ENCODE assay signal across 9 cellular contexts in the genomic region with DNA sequence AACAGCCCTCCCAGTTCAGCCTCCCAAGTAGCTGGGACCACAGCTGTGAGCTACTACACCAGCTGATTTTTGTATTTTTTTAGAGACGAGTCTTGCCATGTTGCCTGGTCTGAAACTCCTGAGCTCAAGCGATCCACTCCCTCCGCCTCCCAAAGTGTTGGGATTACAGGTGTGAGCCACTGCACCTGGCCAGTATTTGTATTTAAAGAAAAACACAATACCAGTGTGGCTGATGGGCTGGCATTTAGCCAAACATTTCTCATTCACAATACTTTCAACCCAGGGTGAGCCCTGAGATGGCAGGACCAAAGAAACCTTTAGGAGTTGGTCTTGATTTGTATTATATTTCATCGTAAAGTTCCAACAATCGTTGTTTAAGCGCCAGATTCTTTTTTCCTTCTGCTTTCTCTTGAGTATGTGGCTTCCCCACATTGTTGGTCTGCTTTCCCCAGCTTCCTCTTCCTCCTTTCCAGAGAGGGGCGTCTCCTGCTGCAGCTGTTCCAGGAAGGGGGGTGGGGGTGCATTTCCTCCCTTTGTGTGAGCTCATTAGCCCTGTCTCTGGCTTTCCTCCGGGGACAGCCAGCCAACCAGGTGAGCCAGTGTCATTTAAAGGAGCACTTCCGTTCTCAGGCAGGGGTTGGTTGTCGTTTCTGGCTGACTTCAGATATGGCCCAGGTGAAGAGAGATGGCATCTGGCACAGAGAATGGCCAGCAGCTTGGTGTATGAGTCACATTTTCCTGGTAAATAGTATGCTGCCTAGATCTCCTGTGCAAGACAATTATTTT.
A peak's percentile ranks its signal among the peaks of the same experiment; 100 is the strongest.
DNase-seq lines count a peak whose midpoint lies in the region; ATAC-seq, FAIRE-seq and TF ChIP-seq lines count a peak whose summit lies in the region.
"Had no signal": no experiment of that assay in that cellular context is flagged by ENCODE, and none has a peak within 500 bp of the region (broad histone marks: within the 10 kb centered on the region; RNA-seq: fewer than 3 reads in every experiment).

No MANE protein-coding gene starts in this region.

- CTCF ChIA-PET in PC-9 (lab: Charles Lee), result interaction anchor here (0.6 to 0.7 kb wide), 2 partner anchors 180 to 221 kb away, joined by 3 to 7 read pairs; no protein-coding TSS in a partner anchor
- CTCF ChIA-PET in GM12878 (lab: Yijun Ruan, JAX), result interaction anchor here (1.2 kb wide), 1 partner anchor 31 kb away, joined by 3 read pairs; no protein-coding TSS in a partner anchor

- H3K27me3 ChIP-seq in PC-9 (ENCODE audit: insufficient read depth, low read depth) (no peaks in the 10 kb centered on the region), GM12878 (replicated peaks in 1 of 2; ENCODE audit: control insufficient read depth in 2 of 2, insufficient read depth in 2 of 2, low read length in 1 of 2) (no peaks in the 10 kb centered on the region), aorta (ENCODE audit: control insufficient read depth in 1 of 2, insufficient read depth in 2 of 2, low read length in 1 of 2) (no peaks in the 10 kb centered on the region)

- H3K27ac ChIP-seq in PC-9 (peak overlapping the region; percentile 51), GM12878 (ENCODE audit: control insufficient read depth, insufficient read depth) (no peak overlapping the region), aorta (ENCODE audit: low read depth in 1 of 2, low read length in 2 of 2) (no peak overlapping the region)
- H3K27ac ChIP-seq: 22Rv1 had no signal

- RAD21 ChIA-PET in GM12878 (lab: Charles Lee; ENCODE audit: unreplicated experiment), result no interaction called here

- intact Hi-C loops in PC-9 (cut with micrococcal nuclease; ENCODE audit: unreplicated experiment) (loop anchor here (10.0 kb wide), 1 partner anchor 200 kb away; no protein-coding TSS in a partner anchor), GM12878 (cut with micrococcal nuclease; ENCODE audit: unreplicated experiment) (loop anchor here (10.0 kb wide), 1 partner anchor 50 kb away; no protein-coding TSS in a partner anchor), aorta (cut with DNase I) (no loop called here)

- SMC1A ChIA-PET in GM12878 (lab: Charles Lee; ENCODE audit: uncharacterized antibody, unreplicated experiment), result interaction anchor here (1.1 to 1.2 kb wide), 2 partner anchors 27 to 39 kb away, joined by 3 to 5 read pairs; no protein-coding TSS in a partner anchor

- TF ChIP-seq RAD21 in GM12878 (IDR thresholded peaks at IDR 0.05; ENCODE audit: insufficient read depth, low read depth, low read length), result no peak

- no peak for TF ChIP-seq POLR2A in GM12878 (IDR thresholded peaks at IDR 0.05; ENCODE audit: low read depth, low read length)

- H3K9me3 ChIP-seq in PC-9 (ENCODE audit: insufficient read depth, low read depth) (peaks cover 4% of the 10 kb centered on the region; the same call in 1 of the 2 replicates), GM12878 (replicated peaks; ENCODE audit: control insufficient read depth, insufficient read depth, low read length) (peaks cover 4% of the 10 kb centered on the region; the same call in 1 of the 3 replicates), aorta (ENCODE audit: control insufficient read depth, low read length) (no peaks in the 10 kb centered on the region)

- H2AFZ ChIP-seq in PC-9 (no peak overlapping the region), GM12878 (ENCODE audit: control insufficient read depth, low read depth, low read length) (no peak overlapping the region; the same call in 1 of the 2 replicates)

- BruUV-seq in PC-9 (replicated peaks; lab: Mats Ljungman, UMichigan) (TSS peak; percentile 96), GM12878 (replicated peaks; lab: Mats Ljungman, UMichigan) (no TSS peak)

- H4K20me1 ChIP-seq in PC-9 (ENCODE audit: insufficient read depth) (no peaks in the 10 kb centered on the region), GM12878 (ENCODE audit: control insufficient read depth, insufficient read depth) (no peaks in the 10 kb centered on the region)

- peaks cover 31% of the 10 kb centered on the region for H3F3A ChIP-seq in PC-9 (ENCODE audit: insufficient read depth, low read depth)

- no peak for ATAC-seq in GM12878
- ATAC-seq in aorta (ENCODE audit: low FRiP score), result peak; percentile 55

- H3K4me2 ChIP-seq in PC-9 (peak overlapping the region; percentile 24; the same call in 1 of the 2 replicates), GM12878 (ENCODE audit: control insufficient read depth, insufficient read depth) (no peak overlapping the region)

- H3K9me2 ChIP-seq in PC-9 (ENCODE audit: insufficient read depth), result no peaks in the 10 kb centered on the region

- peak; percentile 2 for DNase-seq in NCI-H1694 treated with DMSO at 0.1 percent for 48 hours (lab: John Stamatoyannopoulos, UW)
- no peak for DNase-seq in NCI-H1694 (lab: John Stamatoyannopoulos, UW)
- peak; percentile 80 to 83 for DNase-seq in PC-9
- no peak for DNase-seq in GM12878 (ENCODE audit: low read depth, low spot score)
- peak; percentile 27 for DNase-seq in medulla oblongata (ENCODE audit: extremely low spot score)
- peak in 1 of 2 donors; percentile 81 for DNase-seq in aorta
- no peak for DNase-seq in ACHN
- no peak for DNase-seq in NCI-H524 treated with DMSO at 0.1 percent for 48 hours (lab: John Stamatoyannopoulos, UW)

- no peak for TF ChIP-seq EP300 in GM12878 (IDR thresholded peaks at IDR 0.05; ENCODE audit: borderline replicate concordance in 1 of 2, control insufficient read depth in 1 of 2, low read depth in 2 of 2, low read length in 2 of 2)

- H3K4me3 ChIP-seq in PC-9, result no peak overlapping the region
- no peak overlapping the region for H3K4me3 ChIP-seq in GM12878
- H3K4me3 ChIP-seq in aorta (ENCODE audit: low read length in 2 of 2), result no peak overlapping the region

- no peaks in the 10 kb centered on the region for H3K79me2 ChIP-seq in PC-9 (ENCODE audit: low read depth)
- H3K79me2 ChIP-seq in GM12878 (ENCODE audit: control insufficient read depth, insufficient read depth, low read length), result no peaks in the 10 kb centered on the region

- peaks cover 39% of the 10 kb centered on the region for H3K4me1 ChIP-seq in PC-9 (replicated peaks; ENCODE audit: insufficient read depth)
- peaks cover 4% of the 10 kb centered on the region; the same call in 1 of the 2 replicates for H3K4me1 ChIP-seq in GM12878 (ENCODE audit: control insufficient read depth, insufficient read depth, low read length)
- peaks cover 0 to 3% of the 10 kb centered on the region in 2 donors for H3K4me1 ChIP-seq in aorta (ENCODE audit: control insufficient read depth in 1 of 2, insufficient read depth in 2 of 2, low read length in 2 of 2)

- POLR2A ChIA-PET in PC-9 (lab: Charles Lee; ENCODE audit: unreplicated experiment) (interaction anchor here (1.0 kb wide), 1 partner anchor 108 kb away, joined by 3 read pairs; no protein-coding TSS in a partner anchor), GM12878 (lab: Charles Lee) (interaction anchor here (0.8 kb wide), 1 partner anchor 247 kb away, joined by 3 read pairs; no protein-coding TSS in a partner anchor)

- no peak overlapping the region for H3K9ac ChIP-seq in GM12878 (ENCODE audit: control insufficient read depth, insufficient read depth, low read length)

- TF ChIP-seq CTCF in PC-9 (conservative IDR thresholded peaks at IDR 0.05) (no peak), GM12878 (IDR thresholded peaks at IDR 0.05 in 2 of 3, conservative IDR thresholded peaks at IDR 0.05 in 1 of 3; ENCODE audit: control insufficient read depth in 2 of 3, extremely low read depth in 1 of 3, insufficient read depth in 1 of 3, low read depth in 3 of 3, low read length in 3 of 3) (no peak)

- in situ Hi-C loops in GM12878 (cut with MboI) (no loop called here), ACHN (cut with HindIII; ENCODE audit: low pct_ligation_motif_present, low pct_unique_long_range_greater_than_20kb, low sequenced_read_pairs) (no loop called here)

- FAIRE-seq in GM12878 (lab: Jason Lieb, UNC), result no peak

- WGBS in GM12878 (ENCODE audit: insufficient coverage, insufficient replicate concordance, low lambda C conversion rate, missing lambda C conversion rate), result 35% methylated on average over 10 of the region's 10 CpGs
- WGBS in aorta, 2 donors, result 79 to 81% methylated on average over 10 of the region's 10 CpGs

- H3K36me3 ChIP-seq in PC-9 (ENCODE audit: low read depth) (no peaks in the 10 kb centered on the region), GM12878 (ENCODE audit: control insufficient read depth in 2 of 2, insufficient read depth in 2 of 2, low read length in 1 of 2) (no peaks in the 10 kb centered on the region), aorta (ENCODE audit: control insufficient read depth in 1 of 2, insufficient read depth in 2 of 2, low read length in 1 of 2) (no peaks in the 10 kb centered on the region)

TF ChIP-seq in GM12878, 131 proteins besides CTCF, POLR2A, EP300 and RAD21 (continues in another document):
- TF ChIP-seq SP1 (IDR thresholded peaks at IDR 0.05; ENCODE audit: low read depth, low read length), result no peak
- TF ChIP-seq, protein P1, sequence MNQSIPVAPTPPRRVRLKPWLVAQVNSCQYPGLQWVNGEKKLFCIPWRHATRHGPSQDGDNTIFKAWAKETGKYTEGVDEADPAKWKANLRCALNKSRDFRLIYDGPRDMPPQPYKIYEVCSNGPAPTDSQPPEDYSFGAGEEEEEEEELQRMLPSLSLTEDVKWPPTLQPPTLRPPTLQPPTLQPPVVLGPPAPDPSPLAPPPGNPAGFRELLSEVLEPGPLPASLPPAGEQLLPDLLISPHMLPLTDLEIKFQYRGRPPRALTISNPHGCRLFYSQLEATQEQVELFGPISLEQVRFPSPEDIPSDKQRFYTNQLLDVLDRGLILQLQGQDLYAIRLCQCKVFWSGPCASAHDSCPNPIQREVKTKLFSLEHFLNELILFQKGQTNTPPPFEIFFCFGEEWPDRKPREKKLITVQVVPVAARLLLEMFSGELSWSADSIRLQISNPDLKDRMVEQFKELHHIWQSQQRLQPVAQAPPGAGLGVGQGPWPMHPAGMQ (IDR thresholded peaks at IDR 0.05; ENCODE audit: borderline replicate concordance), result no peak

Comparison
In these comparisons a context has a peak if more than half of its experiments do, and no peak if none do; other contexts are left out.
1. DNase-seq: peak in NCI-H1694 treated with DMSO at 0.1 percent for 48 hours (single experiment), PC-9 (2 of 2) and medulla oblongata (single experiment); none in NCI-H1694 (single experiment), GM12878 (single experiment), ACHN (single experiment) and NCI-H524 treated with DMSO at 0.1 percent for 48 hours (single experiment).
2. intact Hi-C loops: an anchor here in PC-9 (10.0 kb wide) and GM12878 (10.0 kb wide); none called in aorta.